In the genomic region with DNA sequence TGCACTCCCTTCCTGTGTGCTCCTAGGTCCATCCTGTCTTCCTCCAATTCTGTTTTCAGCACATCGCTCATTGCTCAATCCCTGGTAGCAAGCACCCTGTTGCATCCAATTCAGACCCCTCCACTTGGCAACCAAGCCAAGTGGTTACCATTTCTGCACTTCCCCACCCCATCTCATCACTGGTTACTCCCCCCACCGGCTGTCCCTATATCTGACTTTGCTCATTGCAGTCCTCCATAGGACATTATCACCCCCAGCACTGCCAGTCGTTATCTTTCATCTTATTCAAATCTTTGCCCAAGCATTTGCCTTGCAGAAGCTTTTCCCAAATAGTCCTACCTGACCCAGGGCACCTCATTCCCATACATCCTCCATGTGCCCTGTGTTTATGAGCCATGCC, we compare ENCODE assay signal across 26 cellular contexts. TPM values are rescaled to one million over a fixed set of nuclear protein-coding genes. Genes with fewer than 3 reads are reported as not detected.
"Had no signal": no experiment of that assay in that cellular context is flagged by ENCODE, and none has a peak within 500 bp of the region (broad histone marks: within the 10 kb centered on the region; RNA-seq: fewer than 3 reads in every experiment).

No MANE protein-coding gene starts in this region.

- H3K9me3 Mint-ChIP-seq: activated B cell treated with CpG ODN at 0.5 μM for 24 hours; activated CD4-positive, alpha-beta memory T cell treated with anti-CD3 and anti-CD28 coated beads for 36 hours; activated CD4-positive, alpha-beta T cell treated with anti-CD3 and anti-CD28 coated beads, Interleukin-2, amount 10 ng/mL, durations not matched to agents 7 days and 5 days; activated naive CD4-positive, alpha-beta T cell treated with anti-CD3 and anti-CD28 coated beads, Interleukin-2, amount 10 ng/mL, durations not matched to agents 7 days and 5 days; activated naive CD8-positive, alpha-beta T cell treated with anti-CD3 and anti-CD28 coated beads, Interleukin-2, amount 50 U/mL, for 24 hours; activated T-cell treated with anti-CD3 and anti-CD28 coated beads, Interleukin-2, amount 50 U/mL, for 4 hours had no signal

- DNase-seq: activated B cell treated with CpG ODN at 0.5 μM for 24 hours; activated CD4-positive, alpha-beta memory T cell treated with anti-CD3 and anti-CD28 coated beads for 36 hours; activated CD4-positive, alpha-beta T cell treated with anti-CD3 and anti-CD28 coated beads for 1 hour; activated CD4-positive, alpha-beta T cell treated with anti-CD3 and anti-CD28 coated beads, Interleukin-2, amount 10 ng/mL, durations not matched to agents 7 days and 5 days; activated CD8-positive, alpha-beta memory T cell treated with anti-CD3 and anti-CD28 coated beads for 24 hours; activated gamma-delta T cell treated with Interleukin-2 at 50 U/mL for 16 hours; activated naive CD4-positive, alpha-beta T cell treated with anti-CD3 and anti-CD28 coated beads, Interleukin-2, amount 10 ng/mL, durations not matched to agents 7 days and 5 days; activated naive CD8-positive, alpha-beta T cell treated with anti-CD3 and anti-CD28 coated beads, Interleukin-2, amount 50 U/mL, for 24 hours; activated T-cell treated with anti-CD3 and anti-CD28 coated beads, Interleukin-2, amount 50 U/mL, for 4 hours; amniotic stem cell; body of pancreas; central memory CD4-positive, alpha-beta T cell; Karpas-422; MM.1S; NCI-H146; NCI-H187 treated with DMSO at 0.1 percent for 48 hours; NCI-H2081 treated with DMSO at 0.1 percent for 48 hours; NCI-H446; NCI-H524; PC-3; SHP77 treated with DMSO at 0.1 percent for 48 hours; T1000 had no signal

- H3K27ac Mint-ChIP-seq: activated B cell treated with CpG ODN at 0.5 μM for 24 hours; activated CD4-positive, alpha-beta memory T cell treated with anti-CD3 and anti-CD28 coated beads for 36 hours; activated CD4-positive, alpha-beta T cell treated with anti-CD3 and anti-CD28 coated beads, Interleukin-2, amount 10 ng/mL, durations not matched to agents 7 days and 5 days; activated naive CD4-positive, alpha-beta T cell treated with anti-CD3 and anti-CD28 coated beads, Interleukin-2, amount 10 ng/mL, durations not matched to agents 7 days and 5 days; activated naive CD8-positive, alpha-beta T cell treated with anti-CD3 and anti-CD28 coated beads, Interleukin-2, amount 50 U/mL, for 24 hours had no signal

- H3K4me3 ChIP-seq: ascending aorta, body of pancreas had no signal

- H3K27ac ChIP-seq: ascending aorta, body of pancreas had no signal

- H3K27me3 ChIP-seq: ascending aorta, body of pancreas had no signal

- ATAC-seq: activated naive CD8-positive, alpha-beta T cell treated with anti-CD3 and anti-CD28 coated beads, Interleukin-2, amount 50 U/mL, for 24 hours; activated T-cell treated with anti-CD3 and anti-CD28 coated beads, Interleukin-2, amount 50 U/mL, for 4 hours; body of pancreas; PC-3 had no signal

- H3K4me3 Mint-ChIP-seq: activated B cell treated with CpG ODN at 0.5 μM for 24 hours; activated CD4-positive, alpha-beta memory T cell treated with anti-CD3 and anti-CD28 coated beads for 36 hours; activated CD4-positive, alpha-beta T cell treated with anti-CD3 and anti-CD28 coated beads, Interleukin-2, amount 10 ng/mL, durations not matched to agents 7 days and 5 days; activated naive CD4-positive, alpha-beta T cell treated with anti-CD3 and anti-CD28 coated beads, Interleukin-2, amount 10 ng/mL, durations not matched to agents 7 days and 5 days; activated naive CD8-positive, alpha-beta T cell treated with anti-CD3 and anti-CD28 coated beads, Interleukin-2, amount 50 U/mL, for 24 hours; activated T-cell treated with anti-CD3 and anti-CD28 coated beads, Interleukin-2, amount 50 U/mL, for 4 hours had no signal

- H3K9me3 ChIP-seq: ascending aorta, body of pancreas had no signal

RNA-seq across cellular contexts. Expression of a gene that starts 29.4 kb away (rescaled TPM):
- total RNA-seq: activated B cell treated with CpG ODN at 0.5 μM for 24 hours; activated CD4-positive, alpha-beta memory T cell treated with anti-CD3 and anti-CD28 coated beads for 36 hours; activated CD4-positive, alpha-beta T cell treated with anti-CD3 and anti-CD28 coated beads, Interleukin-2, amount 10 ng/mL, durations not matched to agents 7 days and 5 days; activated T-cell treated with anti-CD3 and anti-CD28 coated beads, Interleukin-2, amount 50 U/mL, for 4 hours; ascending aorta; chondrocyte; SK-MEL-5 had no signal

RNA-seq across cellular contexts. Expression of a gene that starts 34.3 kb away (rescaled TPM):
- total RNA-seq: activated B cell treated with CpG ODN at 0.5 μM for 24 hours; activated CD4-positive, alpha-beta memory T cell treated with anti-CD3 and anti-CD28 coated beads for 36 hours; activated CD4-positive, alpha-beta T cell treated with anti-CD3 and anti-CD28 coated beads, Interleukin-2, amount 10 ng/mL, durations not matched to agents 7 days and 5 days; activated T-cell treated with anti-CD3 and anti-CD28 coated beads, Interleukin-2, amount 50 U/mL, for 4 hours; ascending aorta had no signal

RNA-seq across cellular contexts. Expression of a gene that starts 44.1 kb away (rescaled TPM):
- total RNA-seq: activated B cell treated with CpG ODN at 0.5 μM for 24 hours; activated CD4-positive, alpha-beta memory T cell treated with anti-CD3 and anti-CD28 coated beads for 36 hours; activated CD4-positive, alpha-beta T cell treated with anti-CD3 and anti-CD28 coated beads, Interleukin-2, amount 10 ng/mL, durations not matched to agents 7 days and 5 days; activated T-cell treated with anti-CD3 and anti-CD28 coated beads, Interleukin-2, amount 50 U/mL, for 4 hours; ascending aorta; bronchial epithelial cell; PC-3; SK-MEL-5 had no signal
